Comparison of ENCODE assay signal across 22 cellular contexts in the genomic region with DNA sequence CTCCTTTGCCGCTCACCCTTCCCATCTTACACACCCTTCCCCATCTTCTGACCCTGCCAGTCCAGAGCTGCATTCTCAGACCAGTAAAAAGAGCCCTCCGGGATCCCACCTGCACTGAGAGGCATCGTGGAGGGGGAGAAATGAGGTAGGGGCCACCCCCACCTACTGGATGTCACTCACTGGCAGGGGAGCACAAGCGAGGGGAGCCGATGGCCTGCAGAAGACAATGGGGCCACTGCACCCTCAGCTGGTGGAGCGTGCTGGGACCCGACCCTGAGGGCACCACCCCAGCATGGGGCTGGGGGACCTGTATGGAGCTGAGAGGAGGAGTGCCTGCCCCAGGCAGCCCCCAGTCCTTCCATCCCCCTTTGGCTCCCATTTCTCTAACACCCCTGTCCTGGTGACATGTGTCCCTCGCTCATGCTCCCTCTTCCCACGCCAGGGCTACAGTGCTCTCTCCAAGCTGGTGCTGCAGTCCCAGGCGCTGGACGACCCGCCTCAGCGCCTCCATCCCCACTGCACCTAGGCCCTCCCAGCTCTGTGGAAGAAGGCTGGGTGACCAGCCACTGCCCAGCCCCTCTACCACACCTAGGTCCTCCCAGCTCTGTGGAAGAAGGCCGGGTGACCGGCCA. TPM values are rescaled to one million over a fixed set of nuclear protein-coding genes. Genes with fewer than 3 reads are reported as not detected.
DNase-seq lines count a peak whose midpoint lies in the region; ATAC-seq, FAIRE-seq and TF ChIP-seq lines count a peak whose summit lies in the region.
"Had no signal": no experiment of that assay in that cellular context is flagged by ENCODE, and none has a peak within 500 bp of the region (broad histone marks: within the 10 kb centered on the region; RNA-seq: fewer than 3 reads in every experiment).

No MANE protein-coding gene starts in this region.

- no peaks in the 10 kb centered on the region for H3K36me3 ChIP-seq in kidney (ENCODE audit: control insufficient read depth in 1 of 2, insufficient read depth in 2 of 2, low read length in 2 of 2)
- H3K36me3 ChIP-seq: HAP-1 had no signal

- peak overlapping the region in 1 of 2 donors; percentile 44 for H3K27ac Mint-ChIP-seq in stimulated activated naive CD8-positive, alpha-beta T cell treated with anti-CD3 and anti-CD28 coated beads, Interleukin-15, amount 100 ng/mL, for 72 hours
- H3K27ac Mint-ChIP-seq in stimulated activated effector memory CD8-positive, alpha-beta T cell treated with anti-CD3 and anti-CD28 coated beads, Interleukin-12 subunit alpha, Interleukin-12 subunit beta, amount 100 ng/mL, for 72 hours: peak overlapping the region; percentile 90

- H3K4me1 ChIP-seq in kidney (ENCODE audit: control insufficient read depth in 1 of 2, insufficient read depth in 1 of 2, low read depth in 1 of 2, low read length in 2 of 2): no peaks in the 10 kb centered on the region
- H3K4me1 ChIP-seq: HAP-1 had no signal

- peaks cover 9% of the 10 kb centered on the region for H3K27me3 Mint-ChIP-seq in stimulated activated naive CD8-positive, alpha-beta T cell treated with anti-CD3 and anti-CD28 coated beads, Interleukin-15, amount 100 ng/mL, for 72 hours

- intact Hi-C loops in kidney (cut with DNase I): no loop called here

- TF ChIP-seq CTCF in kidney (IDR thresholded peaks at IDR 0.05; ENCODE audit: borderline replicate concordance, extremely low read depth, insufficient read depth): no peak

- peak; percentile 12 for ATAC-seq in stimulated activated naive CD8-positive, alpha-beta T cell treated with anti-CD3 and anti-CD28 coated beads, Interleukin-15, amount 100 ng/mL, for 72 hours
- ATAC-seq in stimulated activated naive CD8-positive, alpha-beta T cell treated with anti-CD3 and anti-CD28 coated beads, Interleukin-15, Interleukin-2, amounts not matched to agents 100 U/mL and 50 U/mL, for 24 hours: no peak
- no peak for ATAC-seq in stimulated activated effector memory CD8-positive, alpha-beta T cell treated with anti-CD3 and anti-CD28 coated beads, Interleukin-12 subunit alpha, Interleukin-12 subunit beta, amount 100 ng/mL, for 72 hours
- ATAC-seq in GM21367 (IDR thresholded peaks at IDR 0.05; ENCODE audit: unreplicated experiment): no peak
- ATAC-seq: PC-3 had no signal

- peaks cover 11% of the 10 kb centered on the region for H3K4me1 Mint-ChIP-seq in stimulated activated naive CD8-positive, alpha-beta T cell treated with anti-CD3 and anti-CD28 coated beads, Interleukin-15, amount 100 ng/mL, for 72 hours
- peaks cover 30% of the 10 kb centered on the region for H3K4me1 Mint-ChIP-seq in stimulated activated effector memory CD8-positive, alpha-beta T cell treated with anti-CD3 and anti-CD28 coated beads, Interleukin-12 subunit alpha, Interleukin-12 subunit beta, amount 100 ng/mL, for 72 hours

- H3K4me3 ChIP-seq in kidney (ENCODE audit: low read length in 2 of 2): no peak overlapping the region
- H3K4me3 ChIP-seq: HAP-1 had no signal

- H3K9me3 ChIP-seq in kidney (ENCODE audit: control insufficient read depth in 1 of 2, low read length in 2 of 2): no peaks in the 10 kb centered on the region
- H3K9me3 ChIP-seq: HAP-1 had no signal

- no peak overlapping the region for H3K27ac ChIP-seq in kidney (ENCODE audit: low read depth in 2 of 2, low read length in 2 of 2)
- H3K27ac ChIP-seq: C4-2B, HL-60 had no signal

- no peak overlapping the region for H3K9ac ChIP-seq in kidney (ENCODE audit: low read length in 2 of 2)

- H3K4me3 Mint-ChIP-seq in stimulated activated naive CD8-positive, alpha-beta T cell treated with anti-CD3 and anti-CD28 coated beads, Interleukin-15, amount 100 ng/mL, for 72 hours: no peak overlapping the region
- no peak overlapping the region for H3K4me3 Mint-ChIP-seq in stimulated activated effector memory CD8-positive, alpha-beta T cell treated with anti-CD3 and anti-CD28 coated beads, Interleukin-12 subunit alpha, Interleukin-12 subunit beta, amount 100 ng/mL, for 72 hours
- H3K4me3 Mint-ChIP-seq: IgD-negative memory B cell had no signal

- H3K9me3 Mint-ChIP-seq in stimulated activated naive CD8-positive, alpha-beta T cell treated with anti-CD3 and anti-CD28 coated beads, Interleukin-15, amount 100 ng/mL, for 72 hours: no peaks in the 10 kb centered on the region
- H3K9me3 Mint-ChIP-seq in stimulated activated effector memory CD8-positive, alpha-beta T cell treated with anti-CD3 and anti-CD28 coated beads, Interleukin-12 subunit alpha, Interleukin-12 subunit beta, amount 100 ng/mL, for 72 hours: no peaks in the 10 kb centered on the region
- H3K9me3 Mint-ChIP-seq: IgD-negative memory B cell had no signal

- no peak for DNase-seq in stimulated activated naive CD8-positive, alpha-beta T cell treated with anti-CD3 and anti-CD28 coated beads, Interleukin-15, amount 100 ng/mL, for 72 hours
- no peak for DNase-seq in stimulated activated naive CD8-positive, alpha-beta T cell treated with anti-CD3 and anti-CD28 coated beads, Interleukin-15, Interleukin-2, amounts not matched to agents 100 U/mL and 50 U/mL, for 24 hours
- DNase-seq in kidney (peak; percentile 59), nucleus accumbens (lab: John Stamatoyannopoulos, UW) (no peak), HuH-7 (ENCODE audit: low spot score) (no peak)
- no peak for DNase-seq in stimulated activated effector memory CD8-positive, alpha-beta T cell treated with anti-CD3 and anti-CD28 coated beads, Interleukin-12 subunit alpha, Interleukin-12 subunit beta, amount 100 ng/mL, for 72 hours (ENCODE audit: low spot score in 2 of 2)
- DNase-seq: ACHN, DMS79 treated with DMSO at 0.1 percent for 48 hours, Karpas-422, NCI-H1417 treated with DMSO at 0.1 percent for 48 hours, NCI-H1930, NCI-H345, NCI-H524 treated with DMSO at 0.1 percent for 48 hours, PC-3, RPMI8226 had no signal

- H3K36me3 Mint-ChIP-seq in stimulated activated effector memory CD8-positive, alpha-beta T cell treated with anti-CD3 and anti-CD28 coated beads, Interleukin-12 subunit alpha, Interleukin-12 subunit beta, amount 100 ng/mL, for 72 hours: no peaks in the 10 kb centered on the region

- no peak for FAIRE-seq in kidney (lab: Jason Lieb, UNC)

RNA-seq across cellular contexts. Expression of a gene that starts 49.8 kb away (rescaled TPM):
- 3.6 TPM for total RNA-seq in kidney
- polyA plus RNA-seq in kidney (ENCODE audit: insufficient read depth, low read depth, low replicate concordance): 2.8 TPM
- total RNA-seq: HT1080, MCF 10A, PC-3 had no signal
